ENCODE assay signal across 16 cellular contexts in genomic region chr14:65006251-65006721, GRCh38. TPM values are rescaled to one million over a fixed set of nuclear protein-coding genes. Genes with fewer than 3 reads are reported as not detected.
DNase-seq lines count a peak whose midpoint lies in the region; ATAC-seq and TF ChIP-seq lines count a peak whose summit lies in the region.
"Had no signal": no experiment of that assay in that cellular context is flagged by ENCODE, and none has a peak within 500 bp of the region (broad histone marks: within the 10 kb centered on the region; RNA-seq: fewer than 3 reads in every experiment).

No MANE protein-coding gene starts in this region.

- H3K9me3 ChIP-seq in IMR-90 (ENCODE audit: control insufficient read depth, insufficient read depth, low read length) (no peaks in the 10 kb centered on the region), aorta (ENCODE audit: control insufficient read depth, low read length) (no peaks in the 10 kb centered on the region), A673 (ENCODE audit: low read depth, low read length, poor library complexity, severe bottlenecking) (no peaks in the 10 kb centered on the region)

- peaks cover 44% of the 10 kb centered on the region for H3K4me1 Mint-ChIP-seq in nephron progenitor cell

- no peak overlapping the region for H3K4me2 ChIP-seq in IMR-90 (ENCODE audit: low read depth, low read length)

- H2BK20ac ChIP-seq in IMR-90 (ENCODE audit: low read depth, low read length): no peak overlapping the region

- peaks cover 9% of the 10 kb centered on the region; the same call in 1 of the 2 replicates for H3K9me1 ChIP-seq in IMR-90 (ENCODE audit: insufficient read depth, low read length)

- intact Hi-C loops in IMR-90 (cut with micrococcal nuclease) (no loop called here), aorta (cut with DNase I) (no loop called here), A673 (cut with micrococcal nuclease; ENCODE audit: unreplicated experiment) (no loop called here)

- no peak overlapping the region for H3K27ac ChIP-seq in IMR-90 (ENCODE audit: insufficient read depth, low read length)
- H3K27ac ChIP-seq in aorta (ENCODE audit: low read depth in 1 of 2, low read length in 2 of 2): no peak overlapping the region
- H3K27ac ChIP-seq in A673 (ENCODE audit: low read depth, low read length, poor library complexity, severe bottlenecking): no peak overlapping the region
- H3K27ac ChIP-seq: parathyroid adenoma had no signal

- no peak overlapping the region for H4K91ac ChIP-seq in IMR-90 (ENCODE audit: insufficient read depth, low read depth, low read length)

- in situ Hi-C loops in IMR-90 (cut with MboI; ENCODE audit: low sequenced_read_pairs): no loop called here

- H4K20me1 ChIP-seq in IMR-90 (ENCODE audit: insufficient read depth, low read length): no peaks in the 10 kb centered on the region

- no peak for TF ChIP-seq CTCF in IMR-90 (conservative IDR thresholded peaks at IDR 0.05; ENCODE audit: low read depth, low read length)
- TF ChIP-seq CTCF in nephron progenitor cell (IDR thresholded peaks at IDR 0.05): no peak
- TF ChIP-seq CTCF in A673 (conservative IDR thresholded peaks at IDR 0.05; ENCODE audit: low read depth, low read length): no peak

- H2BK15ac ChIP-seq in IMR-90 (ENCODE audit: low read depth, low read length): no peak overlapping the region

- H2BK120ac ChIP-seq in IMR-90 (ENCODE audit: low read depth, low read length): no peak overlapping the region

- TF ChIP-seq RAD21 in IMR-90 (IDR thresholded peaks at IDR 0.05; ENCODE audit: low read length): no peak

- WGBS in IMR-90 (ENCODE audit: extremely low coverage in 2 of 2, insufficient read length in 1 of 2), 2 experiments: no CpG with 5 or more reads among the region's 6 CpGs
- 79 to 80% methylated on average over 6 of the region's 6 CpGs for WGBS in aorta, 2 donors

- H4K8ac ChIP-seq in IMR-90 (ENCODE audit: low read depth in 2 of 2, low read length in 2 of 2): no peak overlapping the region

- no peak for ATAC-seq in IMR-90 (ENCODE audit: low read depth)
- no peak for ATAC-seq in aorta (ENCODE audit: low FRiP score)
- no peak for ATAC-seq in stimulated activated naive CD8-positive, alpha-beta T cell treated with anti-CD3 and anti-CD28 coated beads, Interleukin-15, Interleukin-2, amounts not matched to agents 100 U/mL and 50 U/mL, for 24 hours

- no peak overlapping the region for H2AK5ac ChIP-seq in IMR-90 (ENCODE audit: low read depth, low read length)

- dilution Hi-C loops in IMR-90 (cut with HindIII; ENCODE audit: low sequenced_read_pairs, unreplicated experiment): no loop called here

- peak overlapping the region; percentile 31 for H3K4me3 Mint-ChIP-seq in nephron progenitor cell
- H3K4me3 Mint-ChIP-seq: activated naive CD8-positive, alpha-beta T cell treated with anti-CD3 and anti-CD28 coated beads, Interleukin-2, amount 10 ng/mL, durations not matched to agents 7 days and 5 days; B cell had no signal

- no peak overlapping the region for H3K56ac ChIP-seq in IMR-90 (ENCODE audit: extremely low read depth, insufficient read depth, low read length)

- no peak overlapping the region for H3K4ac ChIP-seq in IMR-90 (ENCODE audit: low read depth, low read length)

- no peak overlapping the region for H3K9ac ChIP-seq in IMR-90 (ENCODE audit: low read depth, low read length)
- H3K9ac ChIP-seq: parathyroid adenoma had no signal

- H2AK9ac ChIP-seq in IMR-90 (replicated peaks; ENCODE audit: low read depth, low read length, poor library complexity): no peak overlapping the region

- no TSS peak for BruUV-seq in IMR-90 (replicated peaks; lab: Mats Ljungman, UMichigan)
- BruUV-seq in A673 (replicated peaks; lab: Mats Ljungman, UMichigan): no TSS peak

- no peak overlapping the region for H2AFZ ChIP-seq in IMR-90 (replicated peaks; ENCODE audit: low read length, poor library complexity)
- H2AFZ ChIP-seq: parathyroid adenoma had no signal

- peaks cover 39% of the 10 kb centered on the region for H3K36me3 Mint-ChIP-seq in nephron progenitor cell (ENCODE audit: low read depth)

- POLR2A ChIA-PET in IMR-90 (lab: Charles Lee; ENCODE audit: unreplicated experiment) (interaction anchor here (0.7 kb wide), 1 partner anchor 459 kb away, joined by 5 read pairs; no protein-coding TSS in a partner anchor), A673 (lab: Charles Lee; ENCODE audit: low non-redundant PET) (no interaction called here)

- no peaks in the 10 kb centered on the region for H3K9me3 Mint-ChIP-seq in nephron progenitor cell
- H3K9me3 Mint-ChIP-seq: activated naive CD8-positive, alpha-beta T cell treated with anti-CD3 and anti-CD28 coated beads, Interleukin-2, amount 10 ng/mL, durations not matched to agents 7 days and 5 days had no signal

- H3K27me3 Mint-ChIP-seq in nephron progenitor cell (ENCODE audit: low read depth, poor library complexity): no peaks in the 10 kb centered on the region
- H3K27me3 Mint-ChIP-seq: activated naive CD8-positive, alpha-beta T cell treated with anti-CD3 and anti-CD28 coated beads, Interleukin-2, amount 10 ng/mL, durations not matched to agents 7 days and 5 days; B cell had no signal

- H3K36me3 ChIP-seq in IMR-90 (ENCODE audit: control insufficient read depth, insufficient read depth, low read length): 0 out of 2 replicates have a peak, but pooled peaks cover 2% of the 10 kb centered on the region
- peaks cover 4 to 6% of the 10 kb centered on the region in 2 donors for H3K36me3 ChIP-seq in aorta (ENCODE audit: control insufficient read depth in 1 of 2, insufficient read depth in 2 of 2, low read length in 1 of 2)
- H3K36me3 ChIP-seq in A673 (ENCODE audit: insufficient read depth, low read length, poor library complexity, severe bottlenecking): no peaks in the 10 kb centered on the region

- no peak overlapping the region for H2BK5ac ChIP-seq in IMR-90 (ENCODE audit: low read depth, low read length, poor library complexity, severe bottlenecking)

- H3K18ac ChIP-seq in IMR-90 (ENCODE audit: low read depth, low read length): no peak overlapping the region

- H3K27me3 ChIP-seq in IMR-90 (ENCODE audit: control insufficient read depth, insufficient read depth, low read length) (no peaks in the 10 kb centered on the region), aorta (ENCODE audit: control insufficient read depth in 1 of 2, insufficient read depth in 2 of 2, low read length in 1 of 2) (no peaks in the 10 kb centered on the region), A673 (replicated peaks; ENCODE audit: insufficient read depth, low read depth, low read length, poor library complexity) (no peaks in the 10 kb centered on the region)

- no peak overlapping the region for H3K4me3 ChIP-seq in IMR-90 (ENCODE audit: insufficient read depth, low read depth, low read length)
- H3K4me3 ChIP-seq in aorta (ENCODE audit: low read length in 2 of 2): no peak overlapping the region
- no peak overlapping the region for H3K4me3 ChIP-seq in A673 (ENCODE audit: low read depth, low read length, poor library complexity, severe bottlenecking)

- no peak overlapping the region for H4K5ac ChIP-seq in IMR-90 (ENCODE audit: low read depth, low read length)

- H3K27ac Mint-ChIP-seq in nephron progenitor cell: peak overlapping the region; percentile 86
- H3K27ac Mint-ChIP-seq: activated naive CD8-positive, alpha-beta T cell treated with anti-CD3 and anti-CD28 coated beads, Interleukin-2, amount 10 ng/mL, durations not matched to agents 7 days and 5 days; B cell had no signal

- DNase-seq in EL (peak; percentile 35), IMR-90 (no peak), astrocyte of the hippocampus (ENCODE audit: low read depth, low spot score) (peak; percentile 53), nephron progenitor cell (no peak), aorta (no peak), MV-4-11 (lab: John Stamatoyannopoulos, UW) (no peak), A673 (ENCODE audit: low spot score) (no peak)
- no peak for DNase-seq in stimulated activated naive CD8-positive, alpha-beta T cell treated with anti-CD3 and anti-CD28 coated beads, Interleukin-15, Interleukin-2, amounts not matched to agents 100 U/mL and 50 U/mL, for 24 hours
- DNase-seq: activated CD4-positive, CD25-positive, alpha-beta regulatory T cell; activated CD8-positive, alpha-beta memory T cell treated with anti-CD3 and anti-CD28 coated beads, Interleukin-2, amount 50 U/mL, for 48 hours; activated naive CD8-positive, alpha-beta T cell treated with anti-CD3 and anti-CD28 coated beads, Interleukin-2, amount 10 ng/mL, durations not matched to agents 7 days and 5 days; head of caudate nucleus; NCI-H1092 treated with DMSO at 0.1 percent for 48 hours; NCI-H510A had no signal

- peaks cover 8% of the 10 kb centered on the region for H3K4me1 ChIP-seq in IMR-90 (ENCODE audit: control insufficient read depth, insufficient read depth, low read length)
- H3K4me1 ChIP-seq in aorta (ENCODE audit: control insufficient read depth in 1 of 2, insufficient read depth in 2 of 2, low read length in 2 of 2): no peaks in the 10 kb centered on the region
- H3K4me1 ChIP-seq in A673 (ENCODE audit: insufficient read depth, low read length, poor library complexity, severe bottlenecking): no peaks in the 10 kb centered on the region
- H3K4me1 ChIP-seq: parathyroid adenoma had no signal

- no peak for TF ChIP-seq POLR2A in IMR-90 (IDR thresholded peaks at IDR 0.05; ENCODE audit: low read depth, low read length)

- H3K23ac ChIP-seq in IMR-90 (ENCODE audit: low read depth, low read length): no peak overlapping the region

- no peak overlapping the region for H3K14ac ChIP-seq in IMR-90 (replicated peaks; ENCODE audit: low read depth, low read length)

- CTCF ChIA-PET in IMR-90 (lab: Yijun Ruan, JAX) (interaction anchor here (0.6 to 3.5 kb wide), 3 partner anchors 14 to 222 kb away, joined by 3 to 16 read pairs (median 5); no protein-coding TSS in a partner anchor), A673 (lab: Charles Lee) (no interaction called here)

- H3K79me1 ChIP-seq in IMR-90 (ENCODE audit: low read depth in 1 of 2, low read length in 2 of 2): peaks cover 0 to 21% of the 10 kb centered on the region in 2 experiments

TF ChIP-seq in IMR-90, 13 proteins besides CTCF, POLR2A, EP300 and RAD21:
- TF ChIP-seq FOS (IDR thresholded peaks at IDR 0.05; ENCODE audit: low read depth, low read length) (peak; percentile 47; the same call in 1 of the 2 replicates), RFX5 (IDR thresholded peaks at IDR 0.05; ENCODE audit: low read depth, low read length) (no peak)
TF ChIP-seq in IMR-90: peak in this region for 1.

RNA-seq across cellular contexts. Expression of gene FNTB, which starts 19.6 kb away (rescaled TPM):
- 8.1 and 9.9 TPM in 2 replicates for total RNA-seq in IMR-90 (2012; rRNA removed)
- 17.8 and 18.5 TPM in 2 replicates for polyA plus RNA-seq in IMR-90 (2012; rRNA removed)
- polyA plus RNA-seq in IMR-90 (2012; cell fraction: cytosol; rRNA removed): 11.6 and 15.5 TPM in 2 replicates
- polyA plus RNA-seq in IMR-90 (2012; cell fraction: nucleus; rRNA removed; ENCODE audit: low replicate concordance): 24.1 and 27.4 TPM in 2 replicates
- total RNA-seq in aorta: 10 to 100 TPM; 13.2 to 22.5 TPM
- polyA plus RNA-seq in aorta: 1 to 10 TPM; 4.4 to 8.1 TPM
- total RNA-seq in A673 (2021): 22.4 and 24.0 TPM in 2 replicates

RNA-seq across cellular contexts. Expression of gene RAB15, which starts 34.1 kb away (rescaled TPM):
- total RNA-seq in IMR-90 (2012; rRNA removed) (3.3 and 3.4 TPM in 2 replicates), aorta (10 to 100 TPM in 1 of 2 donors, 1 to 10 TPM in 1; 9.0 to 10.2 TPM), A673 (2021) (23.6 and 26.9 TPM in 2 replicates)
- polyA plus RNA-seq in IMR-90 (2012; rRNA removed) (7.0 and 7.8 TPM in 2 replicates), aorta (1 to 10 TPM; 4.1 to 8.1 TPM)
- 4.5 and 5.1 TPM in 2 replicates for polyA plus RNA-seq in IMR-90 (2012; cell fraction: cytosol; rRNA removed)
- 15.7 and 20.4 TPM in 2 replicates for polyA plus RNA-seq in IMR-90 (2012; cell fraction: nucleus; rRNA removed; ENCODE audit: low replicate concordance)

Comparison
In these comparisons a context has a peak if more than half of its experiments do, and no peak if none do; other contexts are left out.
1. DNase-seq: peak in EL (single experiment) and astrocyte of the hippocampus (single experiment); none in IMR-90 (single experiment), nephron progenitor cell (single experiment), aorta (0 of 2), stimulated activated naive CD8-positive, alpha-beta T cell treated with anti-CD3 and anti-CD28 coated beads, Interleukin-15, Interleukin-2, amounts not matched to agents 100 U/mL and 50 U/mL, for 24 hours (single experiment), MV-4-11 (single experiment) and A673 (single experiment).